8 cellular contexts compared by ENCODE assay signal in the genomic region with DNA sequence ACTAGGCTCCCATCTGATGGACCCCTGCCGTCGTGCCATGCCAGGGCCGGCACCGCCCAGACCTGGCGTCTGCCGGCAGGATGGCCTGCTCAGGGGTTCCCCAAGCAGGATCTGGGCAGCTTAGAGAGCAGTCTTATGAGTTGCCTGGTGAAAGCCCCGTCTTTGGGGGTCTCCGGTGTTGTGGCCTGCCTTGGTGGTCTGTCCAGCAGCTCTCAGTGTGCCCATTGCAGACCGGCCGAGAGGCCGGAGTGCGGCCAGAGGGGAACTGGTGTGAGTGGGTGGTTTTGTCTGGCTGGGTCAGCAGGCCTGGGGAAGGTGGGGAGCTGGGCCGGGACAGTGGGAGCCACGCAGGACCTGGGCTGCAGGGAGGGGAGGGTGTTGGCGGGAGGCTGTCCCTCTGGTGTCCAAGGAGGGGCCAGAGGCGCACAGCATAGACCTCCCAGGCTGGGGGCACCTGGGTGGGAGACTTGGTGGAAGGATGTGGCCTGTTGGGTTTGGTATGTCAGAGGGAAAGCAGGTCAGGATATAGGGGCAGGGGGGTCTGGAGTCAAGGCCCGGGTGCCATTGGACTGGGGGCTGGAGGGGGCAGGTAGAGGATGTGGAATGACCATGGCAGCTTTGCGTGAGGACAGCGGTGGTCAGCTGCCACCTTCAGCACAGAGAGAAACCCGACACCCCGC. TPM values are rescaled to one million over a fixed set of nuclear protein-coding genes. Genes with fewer than 3 reads are reported as not detected.
DNase-seq lines count a peak whose midpoint lies in the region; ATAC-seq and TF ChIP-seq lines count a peak whose summit lies in the region.
"Had no signal": no experiment of that assay in that cellular context is flagged by ENCODE, and none has a peak within 500 bp of the region (broad histone marks: within the 10 kb centered on the region; RNA-seq: fewer than 3 reads in every experiment).

No MANE protein-coding gene starts in this region.

- TF ChIP-seq CTCF in colonic mucosa (IDR thresholded peaks at IDR 0.05), result no peak

- H3K27me3 ChIP-seq in NT2/D1 (ENCODE audit: insufficient read depth, insufficient read length) (peaks cover 19% of the 10 kb centered on the region), colonic mucosa (peaks cover 39% of the 10 kb centered on the region), mesenchymal stem cell (ENCODE audit: control insufficient read depth in 1 of 2, insufficient read depth in 1 of 2, low read length in 2 of 2) (peaks cover 10 to 26% of the 10 kb centered on the region in 2 experiments), thymus (ENCODE audit: control insufficient read depth, insufficient read depth) (peaks cover 58% of the 10 kb centered on the region)

- no peak for DNase-seq in NT2/D1 (ENCODE audit: low read depth, low spot score)
- DNase-seq in colonic mucosa, result no peak
- DNase-seq in mesenchymal stem cell, result no peak
- DNase-seq in ACHN, result no peak
- DNase-seq: NCI-H1694 had no signal

- peaks cover 6% of the 10 kb centered on the region for H3K36me3 ChIP-seq in NT2/D1 (ENCODE audit: insufficient read depth, insufficient read length, low read length)
- H3K36me3 ChIP-seq in colonic mucosa, result no peaks in the 10 kb centered on the region
- peaks cover 0 to 8% of the 10 kb centered on the region in 2 experiments for H3K36me3 ChIP-seq in mesenchymal stem cell (ENCODE audit: control insufficient read depth in 1 of 2, insufficient read depth in 2 of 2, low read depth in 1 of 2, low read length in 2 of 2)
- no peaks in the 10 kb centered on the region for H3K36me3 ChIP-seq in thymus (ENCODE audit: control insufficient read depth, insufficient read depth)

- H3K4me2 ChIP-seq in mesenchymal stem cell (ENCODE audit: low read length, poor library complexity, severe bottlenecking), result peak overlapping the region; percentile 93

- H3K4ac ChIP-seq in mesenchymal stem cell (ENCODE audit: low read depth in 1 of 2, low read length in 2 of 2), result peak overlapping the region in 1 of 2 experiments; percentile 63

- no peak overlapping the region for H4K8ac ChIP-seq in mesenchymal stem cell (ENCODE audit: low read length)

- no peak overlapping the region for H2AK5ac ChIP-seq in mesenchymal stem cell (ENCODE audit: low read length, severe bottlenecking)

- H3K14ac ChIP-seq in mesenchymal stem cell (ENCODE audit: low read length in 2 of 2), result peak overlapping the region in 1 of 2 experiments; percentile 58

- WGBS in mesenchymal stem cell, result 81% methylated on average over 17 of the region's 21 CpGs
- WGBS in thymus, result 68% methylated on average over 21 of the region's 21 CpGs

- no peak overlapping the region for H3K23ac ChIP-seq in mesenchymal stem cell (ENCODE audit: low read length in 2 of 2)

- peak overlapping the region; percentile 49 for H2BK15ac ChIP-seq in mesenchymal stem cell (ENCODE audit: low read depth, poor library complexity, severe bottlenecking)

- H2AFZ ChIP-seq in mesenchymal stem cell (ENCODE audit: low read depth, low read length), result peak overlapping the region; percentile 44

- in situ Hi-C loops in ACHN (cut with HindIII; ENCODE audit: low pct_ligation_motif_present, low pct_unique_long_range_greater_than_20kb, low sequenced_read_pairs), result no loop called here

- peaks cover 35% of the 10 kb centered on the region for H3K79me1 ChIP-seq in mesenchymal stem cell (replicated peaks; ENCODE audit: low read length, poor library complexity, severe bottlenecking)

- H3K27ac ChIP-seq in colonic mucosa, result no peak overlapping the region
- no peak overlapping the region for H3K27ac ChIP-seq in mesenchymal stem cell (ENCODE audit: low read length, poor library complexity, severe bottlenecking)
- H3K27ac ChIP-seq in thymus (ENCODE audit: low read depth), result no peak overlapping the region

- H2BK120ac ChIP-seq in mesenchymal stem cell (ENCODE audit: low read depth, low read length), result no peak overlapping the region

- H2BK5ac ChIP-seq in mesenchymal stem cell (ENCODE audit: low read depth, low read length, poor library complexity, severe bottlenecking), result no peak overlapping the region

- H3K4me1 ChIP-seq in NT2/D1 (ENCODE audit: insufficient read depth, insufficient read length) (peaks cover 53% of the 10 kb centered on the region), colonic mucosa (peaks cover 4% of the 10 kb centered on the region), mesenchymal stem cell (ENCODE audit: control insufficient read depth, insufficient read depth, low read depth, low read length) (peaks cover 50% of the 10 kb centered on the region), thymus (ENCODE audit: control insufficient read depth, insufficient read depth, low read length) (no peaks in the 10 kb centered on the region)

- H2BK12ac ChIP-seq in mesenchymal stem cell (ENCODE audit: low read length in 2 of 2), result peak overlapping the region; percentile 5 to 76

- H3K4me3 ChIP-seq in NT2/D1 (ENCODE audit: insufficient read length, low read depth) (peak overlapping the region; percentile 21), colonic mucosa (peak overlapping the region; percentile 47), mesenchymal stem cell (ENCODE audit: insufficient read depth in 1 of 2, low read depth in 1 of 2, low read length in 2 of 2) (peak overlapping the region; percentile 62 to 64), thymus (ENCODE audit: low read length) (peak overlapping the region; percentile 42)

- H3K9ac ChIP-seq in NT2/D1 (ENCODE audit: insufficient read length, low read depth), result peak overlapping the region; percentile 63
- no peak overlapping the region for H3K9ac ChIP-seq in colonic mucosa (ENCODE audit: low read depth in 2 of 2, low read length in 2 of 2)
- H3K9ac ChIP-seq in mesenchymal stem cell (ENCODE audit: low read length), result peak overlapping the region; percentile 29

- peak overlapping the region; percentile 40 to 63 for H3K18ac ChIP-seq in mesenchymal stem cell (ENCODE audit: low read depth in 1 of 2, low read length in 2 of 2)

- intact Hi-C loops in colonic mucosa (cut with DNase I), result no loop called here

- ATAC-seq in HG03095 (IDR thresholded peaks at IDR 0.05; ENCODE audit: unreplicated experiment) (no peak), HG02840 (IDR thresholded peaks at IDR 0.05; ENCODE audit: low FRiP score, unreplicated experiment) (no peak)

- H3K9me3 ChIP-seq in NT2/D1 (ENCODE audit: insufficient read depth, low read length) (no peaks in the 10 kb centered on the region), colonic mucosa (no peaks in the 10 kb centered on the region), mesenchymal stem cell (ENCODE audit: control insufficient read depth, low read length) (no peaks in the 10 kb centered on the region), thymus (ENCODE audit: control insufficient read depth) (no peaks in the 10 kb centered on the region)

- no peak overlapping the region for H4K91ac ChIP-seq in mesenchymal stem cell (ENCODE audit: low read length)

RNA-seq across cellular contexts. Expression of a gene that starts 16.5 kb away (rescaled TPM):
- 10 to 100 TPM; 19.0 to 23.1 TPM for total RNA-seq in colonic mucosa
- 65.7 TPM for polyA plus RNA-seq in mesenchymal stem cell (2013, experiment 1 of 2)
- 65.6 TPM for polyA plus RNA-seq in mesenchymal stem cell (2013, experiment 2 of 2)
- 46.6 TPM for polyA plus RNA-seq in thymus

Comparison
In these comparisons a context has a peak if more than half of its experiments do, and no peak if none do; other contexts are left out.
1. H3K9ac ChIP-seq: peak in NT2/D1 (single experiment) and mesenchymal stem cell (single experiment); none in colonic mucosa (0 of 2).
2. Peak in every context shown above with its lines, with median percentiles within 50 percentile points of each other: H3K4me3 ChIP-seq.